In the genomic region with DNA sequence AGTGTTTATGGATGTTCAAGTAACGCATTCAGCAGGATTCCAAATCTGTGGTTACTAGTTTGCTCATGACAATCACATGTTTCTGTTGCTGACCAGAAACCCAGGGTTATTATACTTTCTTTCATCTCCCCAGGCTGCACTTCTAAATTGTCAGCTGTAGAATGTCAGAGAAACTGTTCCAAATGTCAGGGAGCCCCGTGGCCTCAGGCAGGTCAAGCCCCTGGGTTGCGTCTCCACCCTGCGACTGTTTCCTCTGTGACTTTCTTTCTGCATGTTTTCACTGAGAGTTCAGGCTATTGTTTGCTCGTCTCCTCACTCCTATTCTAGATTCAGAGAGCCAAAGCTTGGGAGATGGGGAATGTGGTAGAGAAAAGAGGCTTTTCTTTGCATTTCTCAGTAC, we compare ENCODE assay signal across 11 cellular contexts.
"Had no signal": no experiment of that assay in that cellular context is flagged by ENCODE, and none has a peak within 500 bp of the region (broad histone marks: within the 10 kb centered on the region; RNA-seq: fewer than 3 reads in every experiment).

No MANE protein-coding gene starts in this region.

- H3K4me1 ChIP-seq: ascending aorta, SJCRH30, suprapubic skin had no signal

- DNase-seq: activated CD4-positive, alpha-beta memory T cell treated with anti-CD3 and anti-CD28 coated beads, Interleukin-2, amount 10 ng/mL, durations not matched to agents 7 days and 5 days; activated naive CD8-positive, alpha-beta T cell treated with anti-CD3 and anti-CD28 coated beads, Interleukin-2, amount 10 ng/mL, durations not matched to agents 7 days and 5 days; left colon; posterior cingulate gyrus; right cardiac atrium; SJCRH30; stimulated activated CD4-positive, alpha-beta T cell treated with anti-CD3 and anti-CD28 coated beads, Interleukin-2, amount 100 ng/mL, for 48 hours; stimulated activated naive CD8-positive, alpha-beta T cell treated with anti-CD3 and anti-CD28 coated beads, Interleukin-15, Interleukin-2, amounts not matched to agents 100 U/mL and 50 U/mL, for 24 hours; T1000 had no signal

- H3K36me3 ChIP-seq: ascending aorta, SJCRH30, suprapubic skin had no signal

- H3K27ac Mint-ChIP-seq: activated CD4-positive, alpha-beta memory T cell treated with anti-CD3 and anti-CD28 coated beads, Interleukin-2, amount 10 ng/mL, durations not matched to agents 7 days and 5 days; activated naive CD8-positive, alpha-beta T cell treated with anti-CD3 and anti-CD28 coated beads, Interleukin-2, amount 10 ng/mL, durations not matched to agents 7 days and 5 days had no signal

- H3K27me3 Mint-ChIP-seq: activated CD4-positive, alpha-beta memory T cell treated with anti-CD3 and anti-CD28 coated beads, Interleukin-2, amount 10 ng/mL, durations not matched to agents 7 days and 5 days; activated naive CD8-positive, alpha-beta T cell treated with anti-CD3 and anti-CD28 coated beads, Interleukin-2, amount 10 ng/mL, durations not matched to agents 7 days and 5 days had no signal

- ATAC-seq: left colon; right cardiac atrium; stimulated activated naive CD8-positive, alpha-beta T cell treated with anti-CD3 and anti-CD28 coated beads, Interleukin-15, Interleukin-2, amounts not matched to agents 100 U/mL and 50 U/mL, for 24 hours had no signal

- H3K4me3 Mint-ChIP-seq: activated CD4-positive, alpha-beta memory T cell treated with anti-CD3 and anti-CD28 coated beads, Interleukin-2, amount 10 ng/mL, durations not matched to agents 7 days and 5 days; activated naive CD8-positive, alpha-beta T cell treated with anti-CD3 and anti-CD28 coated beads, Interleukin-2, amount 10 ng/mL, durations not matched to agents 7 days and 5 days had no signal

- H3K4me1 Mint-ChIP-seq: activated CD4-positive, alpha-beta memory T cell treated with anti-CD3 and anti-CD28 coated beads, Interleukin-2, amount 10 ng/mL, durations not matched to agents 7 days and 5 days; activated naive CD8-positive, alpha-beta T cell treated with anti-CD3 and anti-CD28 coated beads, Interleukin-2, amount 10 ng/mL, durations not matched to agents 7 days and 5 days had no signal

- H3K36me3 Mint-ChIP-seq: activated naive CD8-positive, alpha-beta T cell treated with anti-CD3 and anti-CD28 coated beads, Interleukin-2, amount 10 ng/mL, durations not matched to agents 7 days and 5 days had no signal

- H3K9me3 Mint-ChIP-seq: activated CD4-positive, alpha-beta memory T cell treated with anti-CD3 and anti-CD28 coated beads, Interleukin-2, amount 10 ng/mL, durations not matched to agents 7 days and 5 days; activated naive CD8-positive, alpha-beta T cell treated with anti-CD3 and anti-CD28 coated beads, Interleukin-2, amount 10 ng/mL, durations not matched to agents 7 days and 5 days had no signal

- H3K27ac ChIP-seq: ascending aorta, SJCRH30, suprapubic skin had no signal

- H3K9me3 ChIP-seq: ascending aorta, SJCRH30, suprapubic skin had no signal

- H3K4me3 ChIP-seq: ascending aorta, SJCRH30, suprapubic skin had no signal

- H3K27me3 ChIP-seq: ascending aorta, SJCRH30, suprapubic skin had no signal
